ENCODE assay signal across 24 cellular contexts in the genomic region with DNA sequence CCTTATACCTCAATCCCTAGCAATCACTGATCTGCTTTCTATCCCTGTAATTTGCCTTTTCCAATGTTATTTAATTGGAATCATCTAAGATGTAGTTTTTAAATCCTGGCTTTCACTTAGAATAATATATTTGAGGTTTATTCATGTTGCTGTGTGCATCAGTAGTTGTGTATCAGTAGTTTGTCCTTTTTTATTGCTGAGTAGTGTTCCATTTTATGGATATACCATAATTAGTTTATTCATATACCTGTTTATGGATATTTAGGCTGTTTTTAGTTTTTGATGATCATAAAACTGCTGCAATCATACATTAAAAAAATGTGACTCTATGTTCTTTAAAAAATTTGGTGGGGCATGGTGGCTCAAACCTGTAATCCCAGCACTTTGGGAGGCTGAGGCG.
"Had no signal": no experiment of that assay in that cellular context is flagged by ENCODE, and none has a peak within 500 bp of the region (broad histone marks: within the 10 kb centered on the region; RNA-seq: fewer than 3 reads in every experiment).

No MANE protein-coding gene starts in this region.

- H3K9me3 ChIP-seq: colonic mucosa, esophagus squamous epithelium, gastrocnemius medialis, lower lobe of right lung had no signal

- H3K4me1 ChIP-seq: colonic mucosa, esophagus squamous epithelium, gastrocnemius medialis, left lung, lower lobe of right lung had no signal

- H3K27ac Mint-ChIP-seq: dendritic cell treated with granulocyte-macrophage colony-stimulating factor and Interleukin-4, amounts not matched to agents 40 ng/mL and 50 ng/mL, for 4 days; mesothelial cell of epicardium had no signal

- DNase-seq: colonic mucosa; cortex of kidney; effector CD8-positive, alpha-beta T cell; erythroblast; esophagus squamous epithelium; foreskin fibroblast; foreskin melanocyte; gastrocnemius medialis; glutamatergic neuron; head of caudate nucleus; heart right ventricle; hippocampal formation; left cardiac atrium; left lung; left ventricle myocardium superior; lower lobe of right lung; mesenchymal stem cell; mucosa of descending colon had no signal

- H3K36me3 ChIP-seq: colonic mucosa, gastrocnemius medialis, left lung, lower lobe of right lung had no signal

- FAIRE-seq: endometrium, keratinocyte had no signal

- H3K27ac ChIP-seq: colonic mucosa, epithelial cell of prostate, esophagus squamous epithelium, gastrocnemius medialis, heart right ventricle, left lung, lower lobe of right lung had no signal

- H3K4me3 ChIP-seq: colonic mucosa, esophagus squamous epithelium, gastrocnemius medialis, heart right ventricle, left lung, lower lobe of right lung, mucosa of descending colon had no signal

- H3K27me3 Mint-ChIP-seq: dendritic cell treated with granulocyte-macrophage colony-stimulating factor and Interleukin-4, amounts not matched to agents 40 ng/mL and 50 ng/mL, for 4 days had no signal

- ATAC-seq: esophagus mucosa, gastrocnemius medialis, heart right ventricle, left cardiac atrium, left lung, left ventricle myocardium superior, lower lobe of right lung, mucosa of descending colon had no signal

- H3K4me3 Mint-ChIP-seq: dendritic cell treated with granulocyte-macrophage colony-stimulating factor and Interleukin-4, amounts not matched to agents 40 ng/mL and 50 ng/mL, for 4 days; mesothelial cell of epicardium had no signal

- H3K27me3 ChIP-seq: colonic mucosa, esophagus squamous epithelium, gastrocnemius medialis, heart right ventricle, left lung had no signal

- H3K4me1 Mint-ChIP-seq: mesothelial cell of epicardium had no signal
